8 cellular contexts compared by ENCODE assay signal in the genomic region with DNA sequence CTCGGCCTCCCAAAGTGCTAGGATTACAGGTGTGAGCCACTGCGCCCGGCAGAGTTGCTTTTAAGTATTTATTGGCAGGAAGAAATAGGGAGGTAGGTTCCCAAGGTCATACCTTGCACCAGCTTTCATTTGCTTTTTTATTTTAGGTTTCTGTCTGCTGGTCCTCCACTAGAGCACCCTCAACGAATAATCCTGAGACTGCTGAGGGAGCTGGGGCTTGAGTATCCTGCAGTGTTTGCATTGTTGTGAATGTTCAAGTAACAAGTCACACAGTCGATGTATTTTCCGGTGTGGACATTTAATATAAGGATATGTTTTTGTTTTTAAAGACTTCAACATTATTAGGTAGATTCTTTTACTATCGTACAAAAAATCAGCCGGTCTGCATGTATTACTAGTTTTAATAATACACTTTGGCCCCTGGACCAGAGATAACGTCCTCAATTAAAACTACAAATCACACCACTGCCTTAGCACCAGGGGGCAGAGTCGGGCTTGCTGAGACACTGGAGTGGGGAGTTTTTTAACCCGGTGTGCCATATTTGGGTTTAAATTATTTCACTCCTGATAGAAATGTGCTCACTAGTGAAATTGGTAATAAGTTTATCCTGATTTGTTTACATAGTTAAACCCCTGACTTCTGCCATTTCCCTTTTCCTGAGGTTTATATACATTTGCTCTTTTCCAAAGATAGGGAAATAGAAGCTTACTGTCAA. TPM values are rescaled to one million over a fixed set of nuclear protein-coding genes. Genes with fewer than 3 reads are reported as not detected.
A peak's percentile ranks its signal among the peaks of the same experiment; 100 is the strongest.
DNase-seq lines count a peak whose midpoint lies in the region; ATAC-seq lines count a peak whose summit lies in the region.

No MANE protein-coding gene starts in this region.

- no peaks in the 10 kb centered on the region for H3K9me3 ChIP-seq in iPS DF 6.9 (ENCODE audit: control insufficient read depth, insufficient read depth, low read length)

- WGBS in iPS DF 6.9 (ENCODE audit: insufficient coverage, insufficient read length) = no CpG with 5 or more reads among the region's 11 CpGs

- no peaks in the 10 kb centered on the region for H3K4me1 ChIP-seq in iPS DF 6.9 (ENCODE audit: control insufficient read depth, insufficient read depth, low read length)

- no peak overlapping the region for H3K27ac ChIP-seq in iPS DF 6.9 (ENCODE audit: low read length)

- no peaks in the 10 kb centered on the region for H3K27me3 ChIP-seq in iPS DF 6.9 (ENCODE audit: control insufficient read depth, insufficient read depth, low read length)

- DNase-seq in NCI-H345 (lab: John Stamatoyannopoulos, UW) = peak; percentile 10
- DNase-seq in NCI-H345 treated with DMSO at 0.1 percent for 48 hours (lab: John Stamatoyannopoulos, UW; ENCODE audit: unreplicated experiment) = no peak
- DNase-seq in MV-4-11 (lab: John Stamatoyannopoulos, UW) = peak; percentile 33
- DNase-seq in activated naive CD4-positive, alpha-beta T cell treated with anti-CD3 and anti-CD28 coated beads, Interleukin-2, amount 50 U/mL, for 16 hours = peak; percentile 23
- DNase-seq in iPS DF 6.9 (ENCODE audit: low read depth, low spot score) = peak; percentile 25
- DNase-seq in stimulated activated effector memory CD8-positive, alpha-beta T cell treated with anti-CD3 and anti-CD28 coated beads, Interleukin-12 subunit alpha, Interleukin-12 subunit beta, amount 100 ng/mL, for 72 hours (ENCODE audit: low spot score in 2 of 2) = no peak
- DNase-seq in ureter (ENCODE audit: low spot score) = no peak

- H3K4me1 Mint-ChIP-seq in stimulated activated effector memory CD8-positive, alpha-beta T cell treated with anti-CD3 and anti-CD28 coated beads, Interleukin-12 subunit alpha, Interleukin-12 subunit beta, amount 100 ng/mL, for 72 hours = peaks cover 27% of the 10 kb centered on the region

- ATAC-seq in GM21515 (IDR thresholded peaks at IDR 0.05; ENCODE audit: unreplicated experiment) = peak; percentile 58
- peak; percentile 55 for ATAC-seq in stimulated activated effector memory CD8-positive, alpha-beta T cell treated with anti-CD3 and anti-CD28 coated beads, Interleukin-12 subunit alpha, Interleukin-12 subunit beta, amount 100 ng/mL, for 72 hours

- no peak overlapping the region for H3K4me3 Mint-ChIP-seq in stimulated activated effector memory CD8-positive, alpha-beta T cell treated with anti-CD3 and anti-CD28 coated beads, Interleukin-12 subunit alpha, Interleukin-12 subunit beta, amount 100 ng/mL, for 72 hours

- no peaks in the 10 kb centered on the region; the same call in 1 of the 2 replicates for H3K36me3 ChIP-seq in iPS DF 6.9 (ENCODE audit: control insufficient read depth, insufficient read depth, low read length)

- no peak overlapping the region for H3K4me3 ChIP-seq in iPS DF 6.9 (ENCODE audit: low read length)

- no peak overlapping the region for H3K27ac Mint-ChIP-seq in stimulated activated effector memory CD8-positive, alpha-beta T cell treated with anti-CD3 and anti-CD28 coated beads, Interleukin-12 subunit alpha, Interleukin-12 subunit beta, amount 100 ng/mL, for 72 hours

- no peaks in the 10 kb centered on the region for H3K9me3 Mint-ChIP-seq in stimulated activated effector memory CD8-positive, alpha-beta T cell treated with anti-CD3 and anti-CD28 coated beads, Interleukin-12 subunit alpha, Interleukin-12 subunit beta, amount 100 ng/mL, for 72 hours

- H3K36me3 Mint-ChIP-seq in stimulated activated effector memory CD8-positive, alpha-beta T cell treated with anti-CD3 and anti-CD28 coated beads, Interleukin-12 subunit alpha, Interleukin-12 subunit beta, amount 100 ng/mL, for 72 hours = peaks cover 11% of the 10 kb centered on the region

RNA-seq across cellular contexts. Expression of gene SMIM20, which starts 11.6 kb away (rescaled TPM):
- total RNA-seq in ureter = 28.3 TPM

Comparison
In these comparisons a context has a peak if more than half of its experiments do, and no peak if none do; other contexts are left out.
1. DNase-seq: peak in NCI-H345 (single experiment), MV-4-11 (single experiment), activated naive CD4-positive, alpha-beta T cell treated with anti-CD3 and anti-CD28 coated beads, Interleukin-2, amount 50 U/mL, for 16 hours (single experiment) and iPS DF 6.9 (single experiment); none in NCI-H345 treated with DMSO at 0.1 percent for 48 hours (single experiment), stimulated activated effector memory CD8-positive, alpha-beta T cell treated with anti-CD3 and anti-CD28 coated beads, Interleukin-12 subunit alpha, Interleukin-12 subunit beta, amount 100 ng/mL, for 72 hours (0 of 2) and ureter (single experiment).